Comparison of ENCODE assay signal across 14 cellular contexts in genomic region chr10:80511984-80512634, GRCh38. TPM values are rescaled to one million over a fixed set of nuclear protein-coding genes. Genes with fewer than 3 reads are reported as not detected.
DNase-seq lines count a peak whose midpoint lies in the region; ATAC-seq and TF ChIP-seq lines count a peak whose summit lies in the region.
"Had no signal": no experiment of that assay in that cellular context is flagged by ENCODE, and none has a peak within 500 bp of the region (broad histone marks: within the 10 kb centered on the region; RNA-seq: fewer than 3 reads in every experiment).

No MANE protein-coding gene starts in this region.

- H3K27me3 ChIP-seq in BLaER1 treated with 17β-estradiol and CSF1 and Interleukin-3, amounts not matched to agents 10 nM and 100 nM = no peaks in the 10 kb centered on the region
- H3K27me3 ChIP-seq in CD4-positive, alpha-beta memory T cell (ENCODE audit: insufficient read depth, low read length) = no peaks in the 10 kb centered on the region
- H3K27me3 ChIP-seq: MG63 had no signal

- peaks cover 99 to 100% (median 100%) of the 10 kb centered on the region in 10 experiments for H3K4me1 ChIP-seq in BLaER1 treated with 17β-estradiol and CSF1 and Interleukin-3, amounts not matched to agents 10 nM and 100 nM
- peaks cover 7% of the 10 kb centered on the region for H3K4me1 ChIP-seq in CD4-positive, alpha-beta memory T cell (ENCODE audit: insufficient read depth, low read length)

- no peak overlapping the region for H3K4me3 ChIP-seq in BLaER1 treated with 17β-estradiol and CSF1 and Interleukin-3, amounts not matched to agents 10 nM and 100 nM
- H3K4me3 ChIP-seq in CD4-positive, alpha-beta memory T cell (ENCODE audit: low read length in 2 of 2) = no peak overlapping the region
- H3K4me3 ChIP-seq: MG63 had no signal

- H3K27ac Mint-ChIP-seq in CD4-positive, alpha-beta memory T cell = peak overlapping the region in 5 of 7 donors; percentile 79 to 95 (median 84)
- H3K27ac Mint-ChIP-seq in activated T-helper 2 cell treated with anti-CD3 and anti-CD28 coated beads, Interferon-gamma antibody, Interleukin-2, Interleukin-4, amounts not matched to agents 10 μg/mL and 5 μg/mL and 100 μg/mL, durations not matched to agents 14 hours and 24 hours and 36 hours = peak overlapping the region; percentile 60
- peak overlapping the region; percentile 77 to 87 for H3K27ac Mint-ChIP-seq in natural killer cell

- H3K4me2 ChIP-seq in BLaER1 treated with 17β-estradiol and CSF1 and Interleukin-3, amounts not matched to agents 10 nM and 100 nM = peak overlapping the region in 10 of 11 experiments; percentile 0 to 98 (median 22); a peak in 11 of 22 replicates

- H3K9me3 ChIP-seq in BLaER1 treated with 17β-estradiol and CSF1 and Interleukin-3, amounts not matched to agents 10 nM and 100 nM (replicated peaks in 1 of 11) = no peaks in the 10 kb centered on the region
- no peaks in the 10 kb centered on the region for H3K9me3 ChIP-seq in CD4-positive, alpha-beta memory T cell (ENCODE audit: control insufficient read depth in 1 of 2, low read length in 2 of 2)
- H3K9me3 ChIP-seq: MG63 had no signal

- H3K9me3 Mint-ChIP-seq in CD4-positive, alpha-beta memory T cell = peaks cover 0 to 4% (median 0%) of the 10 kb centered on the region in 8 donors
- no peaks in the 10 kb centered on the region for H3K9me3 Mint-ChIP-seq in activated T-helper 2 cell treated with anti-CD3 and anti-CD28 coated beads, Interferon-gamma antibody, Interleukin-2, Interleukin-4, amounts not matched to agents 10 μg/mL and 5 μg/mL and 100 μg/mL, durations not matched to agents 14 hours and 24 hours and 36 hours
- H3K9me3 Mint-ChIP-seq in natural killer cell = no peaks in the 10 kb centered on the region

- no peak for DNase-seq in CD4-positive, alpha-beta memory T cell
- DNase-seq in activated T-helper 2 cell treated with anti-CD3 and anti-CD28 coated beads, Interferon-gamma antibody, Interleukin-2, Interleukin-4, amounts not matched to agents 10 μg/mL and 5 μg/mL and 100 μg/mL, durations not matched to agents 14 hours and 24 hours and 36 hours (ENCODE audit: low spot score) = no peak
- no peak for DNase-seq in natural killer cell
- no peak for DNase-seq in COR-L47 (lab: John Stamatoyannopoulos, UW)
- no peak for DNase-seq in ecto neural progenitor cell (ENCODE audit: low spot score)
- DNase-seq: kidney glomerular epithelial cell, MG63, NCI-H2029, retina had no signal

- H4K20me1 ChIP-seq in BLaER1 treated with 17β-estradiol and CSF1 and Interleukin-3, amounts not matched to agents 10 nM and 100 nM = peaks cover 43 to 100% (median 93%) of the 10 kb centered on the region in 11 experiments

- intact Hi-C loops in CD4-positive, alpha-beta memory T cell (cut with micrococcal nuclease) = loop anchor here (1.0 kb wide), 1 partner anchor 80 kb away; no protein-coding TSS in a partner anchor
- intact Hi-C loops in activated T-helper 2 cell treated with anti-CD3 and anti-CD28 coated beads, Interferon-gamma antibody, Interleukin-2, Interleukin-4, amounts not matched to agents 10 μg/mL and 5 μg/mL and 100 μg/mL, durations not matched to agents 14 hours and 24 hours and 36 hours (cut with micrococcal nuclease) = no loop called here
- intact Hi-C loops in natural killer cell (cut with micrococcal nuclease) = no loop called here

- H3K36me3 Mint-ChIP-seq in CD4-positive, alpha-beta memory T cell = peaks cover 73 to 83% of the 10 kb centered on the region in 2 donors
- H3K36me3 Mint-ChIP-seq in activated T-helper 2 cell treated with anti-CD3 and anti-CD28 coated beads, Interferon-gamma antibody, Interleukin-2, Interleukin-4, amounts not matched to agents 10 μg/mL and 5 μg/mL and 100 μg/mL, durations not matched to agents 14 hours and 24 hours and 36 hours (ENCODE audit: low read depth) = peaks cover 71% of the 10 kb centered on the region
- peaks cover 13% of the 10 kb centered on the region for H3K36me3 Mint-ChIP-seq in natural killer cell

- H3K27me3 Mint-ChIP-seq in CD4-positive, alpha-beta memory T cell = no peaks in the 10 kb centered on the region
- H3K27me3 Mint-ChIP-seq in activated T-helper 2 cell treated with anti-CD3 and anti-CD28 coated beads, Interferon-gamma antibody, Interleukin-2, Interleukin-4, amounts not matched to agents 10 μg/mL and 5 μg/mL and 100 μg/mL, durations not matched to agents 14 hours and 24 hours and 36 hours (ENCODE audit: low read depth) = no peaks in the 10 kb centered on the region
- no peaks in the 10 kb centered on the region for H3K27me3 Mint-ChIP-seq in natural killer cell (ENCODE audit: low read depth in 2 of 2)

- H3K27ac ChIP-seq in BLaER1 treated with 17β-estradiol and CSF1 and Interleukin-3, amounts not matched to agents 10 nM and 100 nM = peak overlapping the region in 2 of 11 experiments; percentile 80 to 94; a peak in 2 of 22 replicates
- peak overlapping the region; percentile 35 for H3K27ac ChIP-seq in CD4-positive, alpha-beta memory T cell (ENCODE audit: low read depth, low read length)

- TF ChIP-seq CTCF in natural killer cell (IDR thresholded peaks at IDR 0.05) = no peak

- peaks cover 86 to 100% (median 97%) of the 10 kb centered on the region in 11 experiments for H3K36me3 ChIP-seq in BLaER1 treated with 17β-estradiol and CSF1 and Interleukin-3, amounts not matched to agents 10 nM and 100 nM
- peaks cover 91% of the 10 kb centered on the region for H3K36me3 ChIP-seq in CD4-positive, alpha-beta memory T cell (ENCODE audit: insufficient read depth, low read length)

- H3K9ac ChIP-seq in BLaER1 treated with 17β-estradiol and CSF1 and Interleukin-3, amounts not matched to agents 10 nM and 100 nM = no peak overlapping the region

- peaks cover 16 to 35% (median 23%) of the 10 kb centered on the region in 4 donors for H3K4me1 Mint-ChIP-seq in CD4-positive, alpha-beta memory T cell
- peaks cover 12% of the 10 kb centered on the region for H3K4me1 Mint-ChIP-seq in activated T-helper 2 cell treated with anti-CD3 and anti-CD28 coated beads, Interferon-gamma antibody, Interleukin-2, Interleukin-4, amounts not matched to agents 10 μg/mL and 5 μg/mL and 100 μg/mL, durations not matched to agents 14 hours and 24 hours and 36 hours (ENCODE audit: low read depth)
- H3K4me1 Mint-ChIP-seq in natural killer cell = peaks cover 29 to 41% of the 10 kb centered on the region in 2 donors

- H3K4me3 Mint-ChIP-seq in CD4-positive, alpha-beta memory T cell = peak overlapping the region in 1 of 8 donors; percentile 35
- H3K4me3 Mint-ChIP-seq in activated T-helper 2 cell treated with anti-CD3 and anti-CD28 coated beads, Interferon-gamma antibody, Interleukin-2, Interleukin-4, amounts not matched to agents 10 μg/mL and 5 μg/mL and 100 μg/mL, durations not matched to agents 14 hours and 24 hours and 36 hours (ENCODE audit: low read depth) = no peak overlapping the region
- H3K4me3 Mint-ChIP-seq in natural killer cell = no peak overlapping the region

- CTCF ChIA-PET in CD4-positive, alpha-beta memory T cell (lab: Charles Lee; ENCODE audit: partially characterized antibody) = interaction anchor here (0.6 to 21.6 kb wide), 14 partner anchors 7 to 134 kb away, joined by 3 to 814 read pairs (median 4); partner anchors contain the start of genes PRXL2A and TSPAN14

- POLR2A ChIA-PET in CD4-positive, alpha-beta memory T cell (lab: Charles Lee; ENCODE audit: partially characterized antibody) = interaction anchor here (0.9 to 2.6 kb wide), 6 partner anchors 9 to 67 kb away, joined by 4 to 7 read pairs (median 5); no protein-coding TSS in a partner anchor

- no peak for ATAC-seq in natural killer cell
- ATAC-seq in HG03520 (IDR thresholded peaks at IDR 0.05; ENCODE audit: unreplicated experiment) = no peak
- ATAC-seq in HG02642 (IDR thresholded peaks at IDR 0.05; ENCODE audit: poor library complexity, unreplicated experiment) = no peak

RNA-seq across cellular contexts. Expression of gene SH2D4B, which starts 25.6 kb away (rescaled TPM):
- under 1 TPM; 0.17 TPM for total RNA-seq in CD4-positive, alpha-beta memory T cell
- polyA plus RNA-seq in CD4-positive, alpha-beta memory T cell = not detected
- 0.05 TPM in 1 of 2 replicates, not detected in the other for total RNA-seq in activated T-helper 2 cell treated with anti-CD3 and anti-CD28 coated beads, Interferon-gamma antibody, Interleukin-2, Interleukin-4, amounts not matched to agents 10 μg/mL and 5 μg/mL and 100 μg/mL, durations not matched to agents 14 hours and 24 hours and 36 hours
- total RNA-seq in natural killer cell = under 1 TPM; 0.19 to 0.30 (median 0.27) TPM
- total RNA-seq: RPMI7951, ureter had no signal

RNA-seq across cellular contexts. Expression of gene TSPAN14, which starts 58.0 kb away (rescaled TPM):
- total RNA-seq in CD4-positive, alpha-beta memory T cell = 100 to 1,000 TPM; 151 to 153 TPM
- 100 to 1,000 TPM; 148 to 246 TPM for polyA plus RNA-seq in CD4-positive, alpha-beta memory T cell
- 45.4 and 51.1 TPM in 2 replicates for total RNA-seq in activated T-helper 2 cell treated with anti-CD3 and anti-CD28 coated beads, Interferon-gamma antibody, Interleukin-2, Interleukin-4, amounts not matched to agents 10 μg/mL and 5 μg/mL and 100 μg/mL, durations not matched to agents 14 hours and 24 hours and 36 hours
- total RNA-seq in natural killer cell = 100 to 1,000 TPM; 126 to 180 (median 173) TPM
